Comparison of ENCODE assay signal across 7 cellular contexts in the genomic region with DNA sequence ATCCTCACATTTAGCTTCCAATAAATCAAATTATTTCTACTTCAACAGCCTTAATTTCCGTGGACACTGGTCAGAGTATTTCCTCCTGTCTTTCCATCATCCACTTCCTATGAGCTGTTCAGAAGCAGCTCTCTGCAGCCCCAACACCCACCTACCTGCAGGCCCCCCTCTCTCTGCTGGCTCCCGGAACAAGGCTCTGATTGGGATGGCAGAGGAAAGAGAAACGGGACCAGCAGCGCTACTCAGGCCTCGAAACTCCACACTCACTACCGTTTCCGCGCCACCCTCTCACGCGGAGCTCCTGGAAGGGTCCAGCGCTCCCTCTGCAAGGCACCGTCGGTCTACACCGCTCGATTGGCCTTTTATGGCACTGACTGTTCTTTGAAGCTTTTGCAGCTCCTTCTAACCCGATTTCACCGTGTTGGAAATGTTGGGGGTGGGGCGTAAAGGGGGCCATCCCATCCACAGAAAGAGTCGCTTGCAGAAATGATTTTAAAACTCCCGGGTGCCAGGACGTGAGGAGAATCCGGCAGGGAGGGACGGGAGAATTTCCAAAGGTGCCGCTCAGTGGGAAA. TPM values are rescaled to one million over a fixed set of nuclear protein-coding genes. Genes with fewer than 3 reads are reported as not detected.
DNase-seq lines count a peak whose midpoint lies in the region; ATAC-seq and TF ChIP-seq lines count a peak whose summit lies in the region.

No MANE protein-coding gene starts in this region.

- no peaks in the 10 kb centered on the region for H3K9me3 ChIP-seq in trophoblast cell (ENCODE audit: insufficient read depth, low read depth, low read length)

- ATAC-seq in GM21447 (IDR thresholded peaks at IDR 0.05; ENCODE audit: unreplicated experiment) (peak; percentile 26), Right ventricle myocardium superior (ENCODE audit: poor library complexity) (peak; percentile 40)

- H2BK12ac ChIP-seq in trophoblast cell (ENCODE audit: low read length): peak overlapping the region; percentile 51

- DNase-seq in HuH-7 (ENCODE audit: low spot score) (peak; percentile 28), Right ventricle myocardium superior (peak; percentile 57), trophoblast cell (no peak), EL (no peak)

- H3K79me2 ChIP-seq in trophoblast cell (ENCODE audit: control insufficient read depth, insufficient read depth, low read length, poor library complexity): peaks cover 13% of the 10 kb centered on the region

- H2AFZ ChIP-seq in trophoblast cell (ENCODE audit: insufficient read depth, low read length, poor library complexity): peak overlapping the region; percentile 85

- H3K27me3 ChIP-seq in trophoblast cell (ENCODE audit: insufficient read depth, low read length): no peaks in the 10 kb centered on the region

- H3K4me3 ChIP-seq in GM08714 (ENCODE audit: low read length): peak overlapping the region; percentile 91
- peak overlapping the region; percentile 93 for H3K4me3 ChIP-seq in WI38 (ENCODE audit: low read depth, low read length)
- H3K4me3 ChIP-seq in trophoblast cell (ENCODE audit: low read depth, low read length): peak overlapping the region; percentile 78

- peak overlapping the region; percentile 78 for H3K4me2 ChIP-seq in trophoblast cell (ENCODE audit: low read length)

- H3K18ac ChIP-seq in trophoblast cell (ENCODE audit: low read length): peak overlapping the region; percentile 95

- peak overlapping the region; percentile 90 for H4K12ac ChIP-seq in trophoblast cell (ENCODE audit: low read depth, low read length)

- intact Hi-C loops in Right ventricle myocardium superior (cut with DNase I): no loop called here

- no peak overlapping the region for H3K23ac ChIP-seq in trophoblast cell (ENCODE audit: low read length)

- H3K14ac ChIP-seq in trophoblast cell (ENCODE audit: low read length): peak overlapping the region; percentile 94

- WGBS in trophoblast cell (ENCODE audit: extremely low coverage, insufficient coverage, insufficient read length): no CpG with 5 or more reads among the region's 24 CpGs

- peak overlapping the region; percentile 82 for H4K91ac ChIP-seq in trophoblast cell (ENCODE audit: low read depth, low read length)

- peak overlapping the region; percentile 73 for H2BK5ac ChIP-seq in trophoblast cell (ENCODE audit: low read depth, low read length, poor library complexity)

- no peak overlapping the region for H2AK5ac ChIP-seq in trophoblast cell (ENCODE audit: low read length)

- H4K8ac ChIP-seq in trophoblast cell (ENCODE audit: low read depth, low read length): peak overlapping the region; percentile 97

- H3K79me1 ChIP-seq in trophoblast cell (ENCODE audit: low read length): peaks cover 12% of the 10 kb centered on the region

- peak overlapping the region; percentile 61 for H3K4ac ChIP-seq in trophoblast cell (ENCODE audit: low read depth, low read length)

- peaks cover 0 to 10% of the 10 kb centered on the region in 2 experiments for H3K4me1 ChIP-seq in trophoblast cell (ENCODE audit: control insufficient read depth in 1 of 2, insufficient read depth in 2 of 2, low read length in 2 of 2)

- peak overlapping the region; percentile 27 for H2BK120ac ChIP-seq in trophoblast cell (ENCODE audit: insufficient read depth, low read length, poor library complexity)

- H3K27ac ChIP-seq in trophoblast cell (ENCODE audit: low read depth, low read length): peak overlapping the region; percentile 40

- TF ChIP-seq CTCF in WI38 (IDR thresholded peaks at IDR 0.05; ENCODE audit: low read depth, low read length): no peak

- peak overlapping the region; percentile 63 for H3K9ac ChIP-seq in trophoblast cell (ENCODE audit: low read length)

- no peaks in the 10 kb centered on the region for H3K36me3 ChIP-seq in trophoblast cell (ENCODE audit: control insufficient read depth in 1 of 2, insufficient read depth in 2 of 2, low read length in 2 of 2)

RNA-seq across cellular contexts. Expression of gene PANX1, which starts 0.4 kb away (rescaled TPM):
- 21.7 TPM for total RNA-seq in Right ventricle myocardium superior
- 15.7 and 16.4 TPM in 2 replicates for polyA plus RNA-seq in trophoblast cell (2013)

Comparison
In these comparisons a context has a peak if more than half of its experiments do, and no peak if none do; other contexts are left out.
1. DNase-seq: peak in HuH-7 (single experiment) and Right ventricle myocardium superior (single experiment); none in trophoblast cell (0 of 2) and EL (single experiment).
2. Peak in every context shown above with its lines, with median percentiles within 50 percentile points of each other: H3K4me3 ChIP-seq.